In genomic region chr6:16322666-16323312, GRCh38 we compare ENCODE assay signal across 8 cellular contexts.
DNase-seq lines count a peak whose midpoint lies in the region; ATAC-seq lines count a peak whose summit lies in the region.

No MANE protein-coding gene starts in this region.

- POLR2A ChIA-PET in T-cell (lab: Charles Lee) = interaction anchor here (0.5 to 1.1 kb wide), 5 partner anchors 8 to 1850 kb away, joined by 3 to 21 read pairs (median 4); partner anchors contain the start of gene ATXN1 (in 1 of the 2)

- no peak overlapping the region for H3K4me3 ChIP-seq in Jurkat, Clone E6-1 (ENCODE audit: low read length)

- H3K27me3 Mint-ChIP-seq in T-cell = no peaks in the 10 kb centered on the region

- peak overlapping the region; percentile 83 to 93 for H3K27ac Mint-ChIP-seq in T-cell

- peak overlapping the region; percentile 7 to 47 (median 8) for H3K4me3 Mint-ChIP-seq in T-cell

- H3K9me3 Mint-ChIP-seq in T-cell = no peaks in the 10 kb centered on the region

- H3K27ac ChIP-seq in angular gyrus (ENCODE audit: low read depth, low read length) = peak overlapping the region; percentile 70

- peak; percentile 78 for ATAC-seq in GM21526 (IDR thresholded peaks at IDR 0.05; ENCODE audit: low FRiP score, unreplicated experiment)
- peak; percentile 67 to 82 (median 72) for ATAC-seq in T-cell (replicated peaks in 1 of 4)

- DNase-seq in DMS53 (lab: John Stamatoyannopoulos, UW) (peak; percentile 96), T-cell (peak; percentile 40 to 93 (median 82)), kidney glomerular epithelial cell (lab: John Stamatoyannopoulos, UW) (peak; percentile 71), HuH-7.5 (ENCODE audit: low spot score) (no peak)
- DNase-seq in Jurkat, Clone E6-1 (ENCODE audit: low read depth, low spot score) = peak; percentile 87
- DNase-seq in stimulated activated CD4-positive, alpha-beta T cell treated with anti-CD3 and anti-CD28 coated beads, Interleukin-2, amount 100 ng/mL, for 4 hours (ENCODE audit: low read depth) = peak; percentile 69

- CTCF ChIA-PET in T-cell (lab: Charles Lee) = interaction anchor here (0.6 to 2.8 kb wide), 13 partner anchors 9 to 1386 kb away, joined by 3 to 27 read pairs (median 4); partner anchors contain the start of gene ATXN1 (in 1 of the 2)

- H3K4me1 Mint-ChIP-seq in T-cell = peaks cover 69 to 78% (median 74%) of the 10 kb centered on the region in 3 donors

- peaks cover 19% of the 10 kb centered on the region for H3K36me3 Mint-ChIP-seq in T-cell
